ENCODE assay signal across 1 cellular context in genomic region chr16:57166951-57167350, GRCh38.
TF ChIP-seq lines count a peak whose summit lies in the region.

No MANE protein-coding gene starts in this region.

TF ChIP-seq in GM12878, 131 proteins besides CTCF, POLR2A, EP300 and RAD21:
- TF ChIP-seq PKNOX1 (IDR thresholded peaks at IDR 0.05), result no peak
- TF ChIP-seq ATF2 (IDR thresholded peaks at IDR 0.05; ENCODE audit: low read length), result peak; percentile 19; the same call in 1 of the 2 replicates
- no peak for TF ChIP-seq KLF5 (IDR thresholded peaks at IDR 0.05; ENCODE audit: partially characterized antibody)
- TF ChIP-seq CBFB (IDR thresholded peaks at IDR 0.05; ENCODE audit: low read depth), result no peak
- peak; percentile 39; the same call in 1 of the 2 replicates for TF ChIP-seq SPI1 (IDR thresholded peaks at IDR 0.05; ENCODE audit: borderline replicate concordance, insufficient read depth, low read depth, low read length)
- TF ChIP-seq CEBPB (IDR thresholded peaks at IDR 0.05; ENCODE audit: borderline replicate concordance in 1 of 2, low read depth in 2 of 2, low read length in 2 of 2), result no peak
- no peak for TF ChIP-seq JUNB (IDR thresholded peaks at IDR 0.05)
- TF ChIP-seq ZBTB11 (CRISPR knock-in tag; IDR thresholded peaks at IDR 0.05), result no peak
- no peak for TF ChIP-seq BHLHE40 (IDR thresholded peaks at IDR 0.05; ENCODE audit: borderline replicate concordance in 1 of 2, low read depth in 2 of 2, low read length in 1 of 2)
- TF ChIP-seq IKZF2 (IDR thresholded peaks at IDR 0.05), result peak; percentile 22 to 36; a peak in 2 of 4 replicates
- TF ChIP-seq IRF5 (IDR thresholded peaks at IDR 0.05; ENCODE audit: borderline replicate concordance), result no peak
- no peak for TF ChIP-seq MLLT1 (IDR thresholded peaks at IDR 0.05)
- no peak for TF ChIP-seq POU2F2 (IDR thresholded peaks at IDR 0.05; ENCODE audit: borderline replicate concordance, low read depth, low read length)
